13 cellular contexts compared by ENCODE assay signal in genomic region chr4:53016099-53016498, GRCh38.
DNase-seq lines count a peak whose midpoint lies in the region; ATAC-seq and TF ChIP-seq lines count a peak whose summit lies in the region.
"Had no signal": no experiment of that assay in that cellular context is flagged by ENCODE, and none has a peak within 500 bp of the region (broad histone marks: within the 10 kb centered on the region; RNA-seq: fewer than 3 reads in every experiment).

No MANE protein-coding gene starts in this region.

- H3K79me2 ChIP-seq in osteoblast (ENCODE audit: insufficient read depth, low read length), result no peaks in the 10 kb centered on the region

- H3K4me3 ChIP-seq in left ventricle myocardium inferior (no peak overlapping the region), heart right ventricle (no peak overlapping the region), adipocyte (ENCODE audit: low read length) (no peak overlapping the region), osteoblast (ENCODE audit: insufficient read depth, low read length) (no peak overlapping the region)
- H3K4me3 ChIP-seq: A549, Peyer's patch had no signal

- no peak overlapping the region for H2AFZ ChIP-seq in osteoblast (ENCODE audit: low read length)

- peak overlapping the region; percentile 14 for H3K27ac ChIP-seq in left ventricle myocardium inferior (replicated peaks)
- no peak overlapping the region for H3K27ac ChIP-seq in heart right ventricle
- peak overlapping the region; percentile 56 for H3K27ac ChIP-seq in osteoblast (ENCODE audit: low read depth, low read length)
- H3K27ac ChIP-seq: A549, KMS-11, Peyer's patch had no signal

- intact Hi-C loops in left ventricle myocardium inferior (cut with micrococcal nuclease) (loop anchor here (10.0 kb wide), 1 partner anchor 1209 kb away; the partner anchor contains the start of gene PDGFRA), heart right ventricle (cut with DNase I) (loop anchor here (2.0 to 10.0 kb wide), 9 partner anchors 179 to 1216 kb away; partner anchors contain the start of genes PDGFRA (in 4 of the 10), SCFD2 (in 2 of the 10) and FIP1L1 (in 1 of the 10))

- no peak for TF ChIP-seq CTCF in left ventricle myocardium inferior (IDR thresholded peaks at IDR 0.05; ENCODE audit: borderline replicate concordance)
- TF ChIP-seq CTCF in heart right ventricle (IDR thresholded peaks at IDR 0.05), result no peak
- no peak for TF ChIP-seq CTCF in osteoblast (IDR thresholded peaks at IDR 0.05; ENCODE audit: extremely low read depth, low read depth, low read length)

- peak overlapping the region; percentile 70 for H3K9ac ChIP-seq in adipocyte (ENCODE audit: low read length)
- H3K9ac ChIP-seq: KMS-11 had no signal

- no peak for ATAC-seq in heart right ventricle
- no peak for ATAC-seq in GM21825 (IDR thresholded peaks at IDR 0.05; ENCODE audit: unreplicated experiment)
- ATAC-seq: A549 had no signal

- H3K36me3 ChIP-seq in left ventricle myocardium inferior (no peaks in the 10 kb centered on the region), heart right ventricle (no peaks in the 10 kb centered on the region), adipocyte (ENCODE audit: control insufficient read depth, insufficient read depth, low read length, severe bottlenecking) (no peaks in the 10 kb centered on the region), osteoblast (ENCODE audit: insufficient read depth, low read length) (no peaks in the 10 kb centered on the region)
- H3K36me3 ChIP-seq: Peyer's patch had no signal

- no peaks in the 10 kb centered on the region for H4K20me1 ChIP-seq in osteoblast (ENCODE audit: insufficient read depth, low read length)

- 75 to 80% methylated on average over 3 of the region's 3 CpGs for WGBS in heart right ventricle, 2 donors

- H3K27me3 ChIP-seq in left ventricle myocardium inferior (ENCODE audit: low read depth) (no peaks in the 10 kb centered on the region), heart right ventricle (no peaks in the 10 kb centered on the region), adipocyte (replicated peaks; ENCODE audit: control insufficient read depth, insufficient read depth, low read length) (no peaks in the 10 kb centered on the region), osteoblast (ENCODE audit: insufficient read depth, low read length) (no peaks in the 10 kb centered on the region)
- H3K27me3 ChIP-seq: Peyer's patch had no signal

- no peak overlapping the region for H3K4me2 ChIP-seq in osteoblast (ENCODE audit: insufficient read depth, low read length)
- H3K4me2 ChIP-seq: A549, KMS-11 had no signal

- peaks cover 62% of the 10 kb centered on the region for H3K4me1 ChIP-seq in left ventricle myocardium inferior
- peaks cover 6 to 68% (median 54%) of the 10 kb centered on the region in 9 donors for H3K4me1 ChIP-seq in heart right ventricle
- H3K4me1 ChIP-seq in adipocyte (ENCODE audit: control insufficient read depth, insufficient read depth, low read length), result peaks cover 73% of the 10 kb centered on the region
- H3K4me1 ChIP-seq in osteoblast (ENCODE audit: insufficient read depth, low read length), result peaks cover 66% of the 10 kb centered on the region

- DNase-seq in left ventricle myocardium inferior (no peak), heart right ventricle (no peak), adipocyte (ENCODE audit: low read depth) (no peak), osteoblast (ENCODE audit: insufficient read length, low spot score, missing footprints) (no peak), OCI-M2 (lab: John Stamatoyannopoulos, UW; ENCODE audit: unreplicated experiment) (no peak), glomerular visceral epithelial cell (ENCODE audit: extremely low spot score) (no peak)
- DNase-seq: GF-D8, NCI-H1436 treated with DMSO at 0.1 percent for 48 hours, NCI-H345, Peyer's patch had no signal

- H3K9me3 ChIP-seq in left ventricle myocardium inferior (replicated peaks) (no peaks in the 10 kb centered on the region), heart right ventricle (no peaks in the 10 kb centered on the region), adipocyte (ENCODE audit: control insufficient read depth, low read length) (no peaks in the 10 kb centered on the region), osteoblast (ENCODE audit: low read depth, low read length) (no peaks in the 10 kb centered on the region)
- H3K9me3 ChIP-seq: A549, Peyer's patch had no signal

Comparison
In these comparisons a context has a peak if more than half of its experiments do, and no peak if none do; other contexts are left out.
1. H3K27ac ChIP-seq: peak in left ventricle myocardium inferior (single experiment) and osteoblast (single experiment); none in heart right ventricle (0 of 10).